Comparison of ENCODE assay signal across 8 cellular contexts in genomic region chr2:68362069-68362468, GRCh38. TPM values are rescaled to one million over a fixed set of nuclear protein-coding genes. Genes with fewer than 3 reads are reported as not detected.
A peak's percentile ranks its signal among the peaks of the same experiment; 100 is the strongest.
DNase-seq lines count a peak whose midpoint lies in the region; ATAC-seq and TF ChIP-seq lines count a peak whose summit lies in the region.

No MANE protein-coding gene starts in this region.

- no peaks in the 10 kb centered on the region for H3K36me3 ChIP-seq in left lung

- peaks cover 0 to 28% of the 10 kb centered on the region in 2 donors for H3K4me1 ChIP-seq in left lung

- H3K9me3 ChIP-seq in left lung: no peaks in the 10 kb centered on the region

- no peaks in the 10 kb centered on the region for H3K27me3 ChIP-seq in left lung

- peak; percentile 67 to 83 for TF ChIP-seq CTCF in left lung (IDR thresholded peaks at IDR 0.05)

- no peak overlapping the region for H3K4me3 ChIP-seq in left lung

- DNase-seq in 8988T: peak; percentile 15
- DNase-seq in NCI-H345 (lab: John Stamatoyannopoulos, UW): peak; percentile 71
- DNase-seq in activated CD4-positive, CD25-positive, alpha-beta regulatory T cell (lab: John Stamatoyannopoulos, UW): peak; percentile 50 to 64 (median 60)
- peak; percentile 44 for DNase-seq in cerebellar cortex (ENCODE audit: low spot score)
- peak; percentile 75 to 90 for DNase-seq in left lung
- peak; percentile 65 to 70 (median 66) for DNase-seq in stimulated activated CD4-positive, alpha-beta T cell treated with anti-CD3 and anti-CD28 coated beads, TNF-alpha, amount 100 ng/mL, for 4 hours (ENCODE audit: low read depth in 3 of 3)

- intact Hi-C loops in left lung (cut with DNase I): loop anchor here in 1 of 2 donors (5.0 kb wide), 1 partner anchor 80 kb away; no protein-coding TSS in a partner anchor

- peak overlapping the region in 1 of 2 donors; percentile 68 for H3K27ac ChIP-seq in left lung

- peak; percentile 54 for ATAC-seq in GM18502 (IDR thresholded peaks at IDR 0.05; ENCODE audit: poor library complexity, unreplicated experiment)
- ATAC-seq in HG03064 (IDR thresholded peaks at IDR 0.05; ENCODE audit: low read depth, unreplicated experiment): peak; percentile 42
- ATAC-seq in left lung: peak; percentile 84

RNA-seq across cellular contexts. Expression of gene PLEK, which starts 3.0 kb away (rescaled TPM):
- 10 to 100 TPM; 20.2 to 67.3 TPM for total RNA-seq in left lung

RNA-seq across cellular contexts. Expression of gene CNRIP1, which starts 42.3 kb away (rescaled TPM):
- 10 to 100 TPM; 16.9 to 20.1 TPM for total RNA-seq in left lung

Comparison
In these comparisons a context has a peak if more than half of its experiments do, and no peak if none do; other contexts are left out.
1. DNase-seq: peak in every context shown above with its lines; median percentile 82 in left lung; 71 in NCI-H345; 66 in stimulated activated CD4-positive, alpha-beta T cell treated with anti-CD3 and anti-CD28 coated beads, TNF-alpha, amount 100 ng/mL, for 4 hours; 60 in activated CD4-positive, CD25-positive, alpha-beta regulatory T cell; 44 in cerebellar cortex; 15 in 8988T.